Comparison of ENCODE assay signal across 1 cellular context in the genomic region with DNA sequence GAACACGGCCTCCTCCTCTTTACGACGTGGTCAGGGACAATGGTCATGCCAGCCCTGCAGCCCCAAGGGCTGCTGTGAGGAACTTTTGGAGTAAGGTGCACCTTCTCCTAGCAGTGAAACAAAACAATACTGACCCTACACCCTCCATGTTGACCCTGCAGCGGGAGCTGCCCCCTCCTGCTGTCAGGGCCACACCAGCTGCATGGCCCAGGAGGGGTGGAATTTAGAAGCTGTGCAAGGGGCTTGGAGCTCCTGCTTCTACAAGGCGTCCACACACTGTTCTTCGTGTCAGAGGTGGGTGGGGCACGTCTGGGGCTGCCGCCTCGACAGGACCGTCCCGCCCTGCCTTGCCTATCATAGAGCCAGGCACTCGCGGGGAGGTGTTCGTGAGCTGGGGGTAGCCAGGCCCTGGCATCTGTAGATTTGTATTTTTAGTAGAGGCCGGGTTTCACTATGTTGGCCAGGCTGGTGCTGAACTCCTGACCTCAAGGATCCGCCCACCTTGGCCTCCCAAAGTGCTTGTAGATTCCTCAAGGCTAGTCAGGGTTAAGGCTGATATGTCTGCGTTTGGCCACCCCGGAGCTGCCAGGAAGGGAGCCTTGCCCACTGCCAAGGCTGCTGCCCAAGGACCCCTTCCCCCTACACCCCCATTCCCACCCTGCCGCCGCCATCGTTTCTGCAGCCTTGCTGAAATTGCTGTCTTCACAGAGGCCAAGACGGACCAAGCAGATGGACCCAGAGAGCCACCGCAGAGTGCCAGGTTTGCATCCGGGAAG.
A peak's percentile ranks its signal among the peaks of the same experiment; 100 is the strongest.
TF ChIP-seq lines count a peak whose summit lies in the region.

No MANE protein-coding gene starts in this region.

TF ChIP-seq in K562, 482 proteins besides CTCF, POLR2A, EP300 and RAD21:
- TF ChIP-seq NFXL1 (CRISPR knock-in tag; IDR thresholded peaks at IDR 0.05) (no peak), POLR2G (IDR thresholded peaks at IDR 0.05; ENCODE audit: low read depth, low read length) (peak; percentile 50), PTRF (tag; IDR thresholded peaks at IDR 0.05) (no peak), PRMT5 (CRISPR knock-in tag; IDR thresholded peaks at IDR 0.05) (no peak)
